8 cellular contexts compared by ENCODE assay signal in the genomic region with DNA sequence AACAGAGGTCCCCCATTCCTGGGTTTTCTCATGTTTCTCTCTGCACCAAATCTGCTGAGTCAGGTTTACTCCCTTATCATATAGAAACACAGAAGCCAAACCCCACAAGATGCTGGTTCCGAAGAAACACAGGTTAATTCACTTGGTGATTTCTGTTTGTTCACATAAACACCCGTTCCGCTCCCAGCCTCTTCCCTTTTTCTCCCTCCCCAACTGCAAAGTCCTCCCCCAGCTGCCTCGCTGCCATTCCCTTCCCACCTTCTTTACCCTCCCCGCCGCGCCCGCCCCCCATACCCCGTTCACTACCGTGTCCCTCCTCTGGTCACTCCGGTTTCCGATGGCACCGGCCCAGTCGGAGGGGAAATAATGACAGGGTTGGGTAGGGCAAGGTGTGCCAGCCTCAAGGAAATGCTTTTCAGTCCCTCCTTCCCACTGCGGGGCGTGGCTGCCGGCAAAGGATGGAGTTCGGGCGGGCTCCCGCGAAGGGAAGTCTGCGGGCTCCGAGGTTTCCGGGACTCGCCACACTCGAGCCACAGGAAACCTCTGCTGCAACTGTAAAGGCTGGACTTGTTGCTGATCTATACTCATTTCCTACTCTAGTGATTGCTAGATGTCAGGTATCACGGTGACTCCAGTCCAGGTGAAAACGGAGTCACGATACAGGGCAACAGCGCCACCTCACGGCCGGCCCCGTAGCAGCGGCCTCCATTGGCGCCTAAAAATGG. TPM values are rescaled to one million over a fixed set of nuclear protein-coding genes. Genes with fewer than 3 reads are reported as not detected.
DNase-seq lines count a peak whose midpoint lies in the region; ATAC-seq lines count a peak whose summit lies in the region.

TSS of gene STYK1 (minus strand) at position 393 of the 725 bp plus-strand sequence. CDS start 39,434 bp downstream, outside the sequence.

- peak within 1 kb of the TSS; percentile 63 for H3K4me2 ChIP-seq in mesendoderm (ENCODE audit: low read length)

- POLR2A ChIA-PET in activated CD4-positive, alpha-beta memory T cell treated with anti-CD3 and anti-CD28 coated beads, Interleukin-2, amount 10 ng/mL, durations not matched to agents 7 days and 5 days (lab: Charles Lee): no interaction called here

- H3K18ac ChIP-seq in mesendoderm (ENCODE audit: low read length): no peak within 1 kb of the TSS

- H2BK5ac ChIP-seq in mesendoderm (ENCODE audit: low read length): no peak within 1 kb of the TSS

- no peak within 1 kb of the TSS for H2BK120ac ChIP-seq in mesendoderm (ENCODE audit: low read depth, low read length)

- DNase-seq in GM04504 (ENCODE audit: low read depth) (peak; percentile 12), NCI-H345 treated with DMSO at 0.1 percent for 48 hours (lab: John Stamatoyannopoulos, UW; ENCODE audit: unreplicated experiment) (peak; percentile 67), mesendoderm (peak; percentile 90), KG1 (lab: John Stamatoyannopoulos, UW) (no peak)
- peak; percentile 82 for DNase-seq in activated CD4-positive, alpha-beta memory T cell treated with anti-CD3 and anti-CD28 coated beads, Interleukin-2, amount 10 ng/mL, durations not matched to agents 7 days and 5 days
- peak; percentile 65 for DNase-seq in effector CD8-positive, alpha-beta T cell (lab: John Stamatoyannopoulos, UW)
- DNase-seq in stimulated activated CD8-positive, alpha-beta memory T cell treated with anti-CD3 and anti-CD28 coated beads, Interleukin-12 subunit alpha, Interleukin-12 subunit beta, amount 100 ng/mL, for 1 hour (ENCODE audit: low read depth): peak; percentile 61

- no peaks in the 10 kb centered on the region for H3K79me1 ChIP-seq in mesendoderm (ENCODE audit: low read length)

- peak within 1 kb of the TSS; percentile 52 for H3K9ac ChIP-seq in mesendoderm (ENCODE audit: low read length)

- H3K4ac ChIP-seq in mesendoderm (ENCODE audit: low read depth, low read length): no peak within 1 kb of the TSS

- peak within 1 kb of the TSS; percentile 83 for H3K56ac ChIP-seq in mesendoderm (ENCODE audit: low read length)

- ATAC-seq in HG02885 (IDR thresholded peaks at IDR 0.05; ENCODE audit: poor library complexity, unreplicated experiment): peak; percentile 78

- H3K27ac ChIP-seq in mesendoderm (ENCODE audit: low read depth, low read length): peak within 1 kb of the TSS; percentile 4

- no CpG with 5 or more reads among the region's 35 CpGs for WGBS in mesendoderm (ENCODE audit: extremely low coverage, insufficient coverage, low lambda C conversion rate)

- no peaks in the 10 kb centered on the region for H3K27me3 ChIP-seq in mesendoderm (ENCODE audit: insufficient read depth, low read length, poor library complexity)

- H4K8ac ChIP-seq in mesendoderm (ENCODE audit: low read depth, low read length): no peak within 1 kb of the TSS

- H3K79me2 ChIP-seq in mesendoderm (ENCODE audit: control insufficient read depth, insufficient read depth, low read length): no peaks in the 10 kb centered on the region

- H4K5ac ChIP-seq in mesendoderm (ENCODE audit: low read length): no peak within 1 kb of the TSS

- no peak within 1 kb of the TSS for H3K23ac ChIP-seq in mesendoderm (ENCODE audit: low read length)

- H3K4me1 ChIP-seq in mesendoderm (ENCODE audit: control insufficient read depth, low read depth, low read length): no peaks in the 10 kb centered on the region

- no peaks in the 10 kb centered on the region for H3K36me3 ChIP-seq in mesendoderm (ENCODE audit: control insufficient read depth, insufficient read depth, low read length)

- CTCF ChIA-PET in activated CD4-positive, alpha-beta memory T cell treated with anti-CD3 and anti-CD28 coated beads, Interleukin-2, amount 10 ng/mL, durations not matched to agents 7 days and 5 days (lab: Charles Lee): interaction anchor here (0.6 to 1.4 kb wide), 7 partner anchors 27 to 924 kb away, joined by 3 to 4 read pairs (median 3); partner anchors contain the start of gene YBX3

- H3K9me3 Mint-ChIP-seq in activated CD4-positive, alpha-beta memory T cell treated with anti-CD3 and anti-CD28 coated beads, Interleukin-2, amount 10 ng/mL, durations not matched to agents 7 days and 5 days: no peaks in the 10 kb centered on the region

- H2AK5ac ChIP-seq in mesendoderm (ENCODE audit: low read length): no peak within 1 kb of the TSS

- peak within 1 kb of the TSS; percentile 61 for H3K4me3 ChIP-seq in mesendoderm (ENCODE audit: low read length)

- peak within 1 kb of the TSS; percentile 70 for H3K4me3 Mint-ChIP-seq in activated CD4-positive, alpha-beta memory T cell treated with anti-CD3 and anti-CD28 coated beads, Interleukin-2, amount 10 ng/mL, durations not matched to agents 7 days and 5 days

- H2BK15ac ChIP-seq in mesendoderm (replicated peaks; ENCODE audit: low read depth): no peak within 1 kb of the TSS

- H3K27ac Mint-ChIP-seq in activated CD4-positive, alpha-beta memory T cell treated with anti-CD3 and anti-CD28 coated beads, Interleukin-2, amount 10 ng/mL, durations not matched to agents 7 days and 5 days: peak within 1 kb of the TSS; percentile 33

- H3K4me1 Mint-ChIP-seq in activated CD4-positive, alpha-beta memory T cell treated with anti-CD3 and anti-CD28 coated beads, Interleukin-2, amount 10 ng/mL, durations not matched to agents 7 days and 5 days: peaks cover 64% of the 10 kb centered on the region

- peaks cover 66% of the 10 kb centered on the region for H3K27me3 Mint-ChIP-seq in activated CD4-positive, alpha-beta memory T cell treated with anti-CD3 and anti-CD28 coated beads, Interleukin-2, amount 10 ng/mL, durations not matched to agents 7 days and 5 days

- peaks cover 3% of the 10 kb centered on the region for H3K36me3 Mint-ChIP-seq in activated CD4-positive, alpha-beta memory T cell treated with anti-CD3 and anti-CD28 coated beads, Interleukin-2, amount 10 ng/mL, durations not matched to agents 7 days and 5 days (ENCODE audit: low read depth)

RNA-seq across cellular contexts. Expression of gene STYK1, which starts in this region (rescaled TPM):
- total RNA-seq in activated CD4-positive, alpha-beta memory T cell treated with anti-CD3 and anti-CD28 coated beads, Interleukin-2, amount 10 ng/mL, durations not matched to agents 7 days and 5 days: under 1 TPM; 0.60 to 0.71 TPM
- polyA plus RNA-seq in mesendoderm (2013, experiment 1 of 2): 2.5 TPM
- polyA plus RNA-seq in mesendoderm (2013, experiment 2 of 2): 2.5 TPM

Comparison
In these comparisons a context has a peak if more than half of its experiments do, and no peak if none do; other contexts are left out.
1. Peak in DNase-seq in activated CD4-positive, alpha-beta memory T cell treated with anti-CD3 and anti-CD28 coated beads, Interleukin-2, amount 10 ng/mL, durations not matched to agents 7 days and 5 days; RNA of the gene not detected or under 1 TPM.